In the genomic region with DNA sequence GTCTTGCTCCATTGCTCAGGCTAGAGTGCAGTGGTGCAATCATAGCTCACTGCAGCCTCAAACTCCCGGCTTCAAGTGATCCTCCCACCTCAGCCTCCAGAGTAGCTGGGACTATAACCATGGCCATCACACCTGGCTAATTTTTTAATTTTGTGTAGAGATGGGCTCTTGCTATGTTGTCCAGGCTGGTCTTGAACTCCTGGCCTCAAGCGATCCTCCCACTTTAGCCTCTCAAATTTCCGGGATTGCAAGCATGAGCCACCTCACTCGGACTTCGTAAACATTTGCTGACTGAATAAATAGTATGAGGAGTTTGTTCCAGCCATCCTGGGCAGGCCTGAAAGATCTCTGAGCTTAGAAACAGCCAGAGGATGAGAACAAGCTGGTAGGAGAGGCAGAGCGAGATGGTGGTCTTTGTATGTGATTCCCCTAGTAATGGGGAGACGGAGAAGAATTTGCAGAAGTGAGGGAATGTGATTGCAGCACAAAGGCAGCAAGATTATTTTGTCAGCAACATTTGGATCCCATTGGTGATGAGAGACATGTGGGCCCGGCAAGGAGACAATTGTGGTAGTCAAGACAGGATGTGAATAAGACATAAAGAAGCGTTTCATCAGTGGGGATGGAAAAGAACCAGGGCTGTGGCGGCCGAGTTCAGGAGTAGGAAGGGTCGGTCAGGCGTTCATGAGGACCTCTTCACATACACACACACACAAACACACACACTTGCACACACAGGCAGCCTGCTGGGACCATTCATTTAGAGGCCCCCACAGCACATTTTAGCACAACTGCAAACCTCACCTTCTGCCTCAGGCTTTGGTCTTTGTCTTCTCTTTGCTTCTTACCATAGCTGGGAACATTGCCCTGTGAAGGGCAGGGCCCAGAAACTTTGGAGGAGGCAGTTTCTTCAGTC, we compare ENCODE assay signal across 1 cellular context.
TF ChIP-seq lines count a peak whose summit lies in the region.

No MANE protein-coding gene starts in this region.

TF ChIP-seq in HepG2, 621 proteins besides CTCF, POLR2A, EP300 and RAD21 (continued from another document and continues in another):
- TF ChIP-seq MYC (CRISPR knock-in tag; IDR thresholded peaks at IDR 0.05; ENCODE audit: borderline replicate concordance), result no peak
- no peak for TF ChIP-seq ZNF740 (CRISPR knock-in tag; IDR thresholded peaks at IDR 0.05)
- TF ChIP-seq POLR2G (IDR thresholded peaks at IDR 0.05; ENCODE audit: low read depth, low read length), result no peak
- TF ChIP-seq MXD3 (CRISPR knock-in tag; IDR thresholded peaks at IDR 0.05), result no peak
- no peak for TF ChIP-seq PATZ1 (CRISPR knock-in tag; IDR thresholded peaks at IDR 0.05)
- TF ChIP-seq ZSCAN25 (CRISPR knock-in tag; IDR thresholded peaks at IDR 0.05), result no peak
- TF ChIP-seq KLF15 (CRISPR knock-in tag; IDR thresholded peaks at IDR 0.05; ENCODE audit: borderline replicate concordance), result no peak
- TF ChIP-seq ZNF782 (CRISPR knock-in tag; IDR thresholded peaks at IDR 0.05; ENCODE audit: borderline replicate concordance), result 0 out of 2 replicates have a peak, but pooled peaks have one; percentile 27
- TF ChIP-seq TBX3 (IDR thresholded peaks at IDR 0.05; ENCODE audit: borderline replicate concordance), result no peak
- TF ChIP-seq NR2F1 (CRISPR knock-in tag; IDR thresholded peaks at IDR 0.05), result no peak
- no peak for TF ChIP-seq TBL1XR1 (IDR thresholded peaks at IDR 0.05; ENCODE audit: borderline replicate concordance, low read length, partially characterized antibody)
- TF ChIP-seq HDAC2 (CRISPR knock-in tag; IDR thresholded peaks at IDR 0.05), result no peak
- TF ChIP-seq, protein P1, sequence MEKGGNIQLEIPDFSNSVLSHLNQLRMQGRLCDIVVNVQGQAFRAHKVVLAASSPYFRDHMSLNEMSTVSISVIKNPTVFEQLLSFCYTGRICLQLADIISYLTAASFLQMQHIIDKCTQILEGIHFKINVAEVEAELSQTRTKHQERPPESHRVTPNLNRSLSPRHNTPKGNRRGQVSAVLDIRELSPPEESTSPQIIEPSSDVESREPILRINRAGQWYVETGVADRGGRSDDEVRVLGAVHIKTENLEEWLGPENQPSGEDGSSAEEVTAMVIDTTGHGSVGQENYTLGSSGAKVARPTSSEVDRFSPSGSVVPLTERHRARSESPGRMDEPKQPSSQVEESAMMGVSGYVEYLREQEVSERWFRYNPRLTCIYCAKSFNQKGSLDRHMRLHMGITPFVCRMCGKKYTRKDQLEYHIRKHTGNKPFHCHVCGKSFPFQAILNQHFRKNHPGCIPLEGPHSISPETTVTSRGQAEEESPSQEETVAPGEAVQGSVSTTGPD (CRISPR knock-in tag; IDR thresholded peaks at IDR 0.05), result no peak
- TF ChIP-seq ZNF3 (CRISPR knock-in tag; IDR thresholded peaks at IDR 0.05), result peak; percentile 45; the same call in 1 of the 2 replicates
- TF ChIP-seq KAT8 (CRISPR knock-in tag; IDR thresholded peaks at IDR 0.05), result no peak
- TF ChIP-seq ZNF282 (IDR thresholded peaks at IDR 0.05; ENCODE audit: partially characterized antibody), result no peak
- no peak for TF ChIP-seq ETV6 (CRISPR knock-in tag; conservative IDR thresholded peaks at IDR 0.05)
- no peak for TF ChIP-seq ZFP36L2 (CRISPR knock-in tag; IDR thresholded peaks at IDR 0.05)
- TF ChIP-seq, protein P2, sequence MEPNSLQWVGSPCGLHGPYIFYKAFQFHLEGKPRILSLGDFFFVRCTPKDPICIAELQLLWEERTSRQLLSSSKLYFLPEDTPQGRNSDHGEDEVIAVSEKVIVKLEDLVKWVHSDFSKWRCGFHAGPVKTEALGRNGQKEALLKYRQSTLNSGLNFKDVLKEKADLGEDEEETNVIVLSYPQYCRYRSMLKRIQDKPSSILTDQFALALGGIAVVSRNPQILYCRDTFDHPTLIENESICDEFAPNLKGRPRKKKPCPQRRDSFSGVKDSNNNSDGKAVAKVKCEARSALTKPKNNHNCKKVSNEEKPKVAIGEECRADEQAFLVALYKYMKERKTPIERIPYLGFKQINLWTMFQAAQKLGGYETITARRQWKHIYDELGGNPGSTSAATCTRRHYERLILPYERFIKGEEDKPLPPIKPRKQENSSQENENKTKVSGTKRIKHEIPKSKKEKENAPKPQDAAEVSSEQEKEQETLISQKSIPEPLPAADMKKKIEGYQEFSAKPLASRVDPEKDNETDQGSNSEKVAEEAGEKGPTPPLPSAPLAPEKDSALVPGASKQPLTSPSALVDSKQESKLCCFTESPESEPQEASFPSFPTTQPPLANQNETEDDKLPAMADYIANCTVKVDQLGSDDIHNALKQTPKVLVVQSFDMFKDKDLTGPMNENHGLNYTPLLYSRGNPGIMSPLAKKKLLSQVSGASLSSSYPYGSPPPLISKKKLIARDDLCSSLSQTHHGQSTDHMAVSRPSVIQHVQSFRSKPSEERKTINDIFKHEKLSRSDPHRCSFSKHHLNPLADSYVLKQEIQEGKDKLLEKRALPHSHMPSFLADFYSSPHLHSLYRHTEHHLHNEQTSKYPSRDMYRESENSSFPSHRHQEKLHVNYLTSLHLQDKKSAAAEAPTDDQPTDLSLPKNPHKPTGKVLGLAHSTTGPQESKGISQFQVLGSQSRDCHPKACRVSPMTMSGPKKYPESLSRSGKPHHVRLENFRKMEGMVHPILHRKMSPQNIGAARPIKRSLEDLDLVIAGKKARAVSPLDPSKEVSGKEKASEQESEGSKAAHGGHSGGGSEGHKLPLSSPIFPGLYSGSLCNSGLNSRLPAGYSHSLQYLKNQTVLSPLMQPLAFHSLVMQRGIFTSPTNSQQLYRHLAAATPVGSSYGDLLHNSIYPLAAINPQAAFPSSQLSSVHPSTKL (CRISPR knock-in tag; IDR thresholded peaks at IDR 0.05), result no peak
- TF ChIP-seq SMARCC2 (IDR thresholded peaks at IDR 0.05), result no peak
- TF ChIP-seq ZFP62 (CRISPR knock-in tag; IDR thresholded peaks at IDR 0.05), result no peak
- no peak for TF ChIP-seq ZNF790 (CRISPR knock-in tag; IDR thresholded peaks at IDR 0.05; ENCODE audit: borderline replicate concordance)
- no peak for TF ChIP-seq HDAC6 (IDR thresholded peaks at IDR 0.05; ENCODE audit: low read depth, low read length)
- no peak for TF ChIP-seq ZNF333 (CRISPR knock-in tag; IDR thresholded peaks at IDR 0.05; ENCODE audit: borderline replicate concordance)
- TF ChIP-seq SALL1 (CRISPR knock-in tag; IDR thresholded peaks at IDR 0.05), result no peak
- no peak for TF ChIP-seq ZNF607 (CRISPR knock-in tag; IDR thresholded peaks at IDR 0.05; ENCODE audit: borderline replicate concordance)
- no peak for TF ChIP-seq PHF21A (CRISPR knock-in tag; IDR thresholded peaks at IDR 0.05)
- TF ChIP-seq SALL2 (CRISPR knock-in tag; IDR thresholded peaks at IDR 0.05), result no peak
- TF ChIP-seq ZFX (CRISPR knock-in tag; IDR thresholded peaks at IDR 0.05; ENCODE audit: low read depth), result 0 out of 2 replicates have a peak, but pooled peaks have one; percentile 9
- TF ChIP-seq ATRX (CRISPR knock-in tag; IDR thresholded peaks at IDR 0.05; ENCODE audit: borderline replicate concordance), result no peak
- TF ChIP-seq ZNF414 (CRISPR knock-in tag; IDR thresholded peaks at IDR 0.05), result no peak
- TF ChIP-seq ZBTB34 (CRISPR knock-in tag; IDR thresholded peaks at IDR 0.05), result no peak
- no peak for TF ChIP-seq IRX3 (CRISPR knock-in tag; IDR thresholded peaks at IDR 0.05; ENCODE audit: borderline replicate concordance, low read depth)
- TF ChIP-seq MTA1 (CRISPR knock-in tag; IDR thresholded peaks at IDR 0.05; ENCODE audit: borderline replicate concordance), result no peak
- TF ChIP-seq ZNF335 (CRISPR knock-in tag; IDR thresholded peaks at IDR 0.05), result no peak
- TF ChIP-seq RBM39 (IDR thresholded peaks at IDR 0.05; ENCODE audit: low read depth, low read length, poor library complexity, severe bottlenecking), result no peak
- TF ChIP-seq FOXK1 (CRISPR knock-in tag; IDR thresholded peaks at IDR 0.05; ENCODE audit: borderline replicate concordance, low read depth), result no peak
- no peak for TF ChIP-seq ZNF251 (CRISPR knock-in tag; IDR thresholded peaks at IDR 0.05)
- no peak for TF ChIP-seq ZBTB43 (CRISPR knock-in tag; conservative IDR thresholded peaks at IDR 0.05)
- no peak for TF ChIP-seq ZNF33B (CRISPR knock-in tag; IDR thresholded peaks at IDR 0.05)
- TF ChIP-seq, protein P3, sequence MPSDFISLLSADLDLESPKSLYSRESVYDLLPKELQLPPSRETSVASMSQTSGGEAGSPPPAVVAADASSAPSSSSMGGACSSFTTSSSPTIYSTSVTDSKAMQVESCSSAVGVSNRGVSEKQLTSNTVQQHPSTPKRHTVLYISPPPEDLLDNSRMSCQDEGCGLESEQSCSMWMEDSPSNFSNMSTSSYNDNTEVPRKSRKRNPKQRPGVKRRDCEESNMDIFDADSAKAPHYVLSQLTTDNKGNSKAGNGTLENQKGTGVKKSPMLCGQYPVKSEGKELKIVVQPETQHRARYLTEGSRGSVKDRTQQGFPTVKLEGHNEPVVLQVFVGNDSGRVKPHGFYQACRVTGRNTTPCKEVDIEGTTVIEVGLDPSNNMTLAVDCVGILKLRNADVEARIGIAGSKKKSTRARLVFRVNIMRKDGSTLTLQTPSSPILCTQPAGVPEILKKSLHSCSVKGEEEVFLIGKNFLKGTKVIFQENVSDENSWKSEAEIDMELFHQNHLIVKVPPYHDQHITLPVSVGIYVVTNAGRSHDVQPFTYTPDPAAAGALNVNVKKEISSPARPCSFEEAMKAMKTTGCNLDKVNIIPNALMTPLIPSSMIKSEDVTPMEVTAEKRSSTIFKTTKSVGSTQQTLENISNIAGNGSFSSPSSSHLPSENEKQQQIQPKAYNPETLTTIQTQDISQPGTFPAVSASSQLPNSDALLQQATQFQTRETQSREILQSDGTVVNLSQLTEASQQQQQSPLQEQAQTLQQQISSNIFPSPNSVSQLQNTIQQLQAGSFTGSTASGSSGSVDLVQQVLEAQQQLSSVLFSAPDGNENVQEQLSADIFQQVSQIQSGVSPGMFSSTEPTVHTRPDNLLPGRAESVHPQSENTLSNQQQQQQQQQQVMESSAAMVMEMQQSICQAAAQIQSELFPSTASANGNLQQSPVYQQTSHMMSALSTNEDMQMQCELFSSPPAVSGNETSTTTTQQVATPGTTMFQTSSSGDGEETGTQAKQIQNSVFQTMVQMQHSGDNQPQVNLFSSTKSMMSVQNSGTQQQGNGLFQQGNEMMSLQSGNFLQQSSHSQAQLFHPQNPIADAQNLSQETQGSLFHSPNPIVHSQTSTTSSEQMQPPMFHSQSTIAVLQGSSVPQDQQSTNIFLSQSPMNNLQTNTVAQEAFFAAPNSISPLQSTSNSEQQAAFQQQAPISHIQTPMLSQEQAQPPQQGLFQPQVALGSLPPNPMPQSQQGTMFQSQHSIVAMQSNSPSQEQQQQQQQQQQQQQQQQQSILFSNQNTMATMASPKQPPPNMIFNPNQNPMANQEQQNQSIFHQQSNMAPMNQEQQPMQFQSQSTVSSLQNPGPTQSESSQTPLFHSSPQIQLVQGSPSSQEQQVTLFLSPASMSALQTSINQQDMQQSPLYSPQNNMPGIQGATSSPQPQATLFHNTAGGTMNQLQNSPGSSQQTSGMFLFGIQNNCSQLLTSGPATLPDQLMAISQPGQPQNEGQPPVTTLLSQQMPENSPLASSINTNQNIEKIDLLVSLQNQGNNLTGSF (CRISPR knock-in tag; IDR thresholded peaks at IDR 0.05), result no peak
- no peak for TF ChIP-seq ZNF615 (CRISPR knock-in tag; IDR thresholded peaks at IDR 0.05; ENCODE audit: borderline replicate concordance)
- no peak for TF ChIP-seq ZSCAN31 (CRISPR knock-in tag; IDR thresholded peaks at IDR 0.05; ENCODE audit: low read depth)
- TF ChIP-seq CAMTA2 (CRISPR knock-in tag; IDR thresholded peaks at IDR 0.05; ENCODE audit: borderline replicate concordance), result no peak
- no peak for TF ChIP-seq ZNF564 (CRISPR knock-in tag; IDR thresholded peaks at IDR 0.05)
- TF ChIP-seq LCORL (IDR thresholded peaks at IDR 0.05), result no peak
- TF ChIP-seq LCORL (CRISPR knock-in tag; IDR thresholded peaks at IDR 0.05), result no peak
- TF ChIP-seq PPARG (CRISPR knock-in tag; conservative IDR thresholded peaks at IDR 0.05), result no peak
